31 cellular contexts compared by ENCODE assay signal in the genomic region with DNA sequence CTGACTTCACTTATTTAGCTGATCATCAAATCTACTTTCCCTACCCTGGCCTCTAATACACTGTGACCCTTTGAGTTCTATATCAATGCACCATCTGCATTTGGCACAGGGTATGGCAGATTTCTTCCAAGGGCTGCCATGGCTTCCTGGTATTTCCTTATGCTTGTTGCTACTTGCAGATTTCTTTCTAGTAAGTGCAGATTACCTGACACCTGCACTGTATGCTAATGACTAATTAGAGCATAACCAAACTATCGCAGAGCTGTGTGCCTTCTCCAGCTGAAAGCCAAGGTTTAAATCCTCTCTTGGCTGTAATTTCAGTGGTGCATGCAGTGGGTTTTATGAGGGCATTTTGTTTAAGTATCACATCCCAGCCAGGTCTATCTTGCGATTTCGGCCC.
"Had no signal": no experiment of that assay in that cellular context is flagged by ENCODE, and none has a peak within 500 bp of the region (broad histone marks: within the 10 kb centered on the region; RNA-seq: fewer than 3 reads in every experiment).

No MANE protein-coding gene starts in this region.

- H3K27ac Mint-ChIP-seq: activated B cell treated with CpG ODN at 0.5 μM for 24 hours; activated CD4-positive, alpha-beta memory T cell treated with anti-CD3 and anti-CD28 coated beads, Interleukin-2, amount 10 ng/mL, durations not matched to agents 7 days and 5 days; activated CD8-positive, alpha-beta memory T cell treated with anti-CD3 and anti-CD28 coated beads, Interleukin-2, amount 10 ng/mL, durations not matched to agents 7 days and 5 days; activated naive CD8-positive, alpha-beta T cell treated with anti-CD3 and anti-CD28 coated beads for 36 hours had no signal

- DNase-seq: activated B cell treated with CpG ODN at 0.5 μM for 24 hours; activated CD4-positive, alpha-beta memory T cell treated with anti-CD3 and anti-CD28 coated beads, Interleukin-2, amount 10 ng/mL, durations not matched to agents 7 days and 5 days; activated CD4-positive, alpha-beta T cell treated with anti-CD3 and anti-CD28 coated beads for 4 hours; activated CD4-positive, CD25-positive, alpha-beta regulatory T cell treated with anti-CD3 and anti-CD28 coated beads, Interleukin-2, amount 50 U/mL, for 72 hours; activated CD8-positive, alpha-beta memory T cell treated with anti-CD3 and anti-CD28 coated beads for 24 hours; activated CD8-positive, alpha-beta memory T cell treated with anti-CD3 and anti-CD28 coated beads, Interleukin-2, amount 10 ng/mL, durations not matched to agents 7 days and 5 days; activated CD8-positive, alpha-beta memory T cell treated with anti-CD3 and anti-CD28 coated beads, Interleukin-2, amount 50 U/mL, for 48 hours; activated effector memory CD4-positive, alpha-beta T cell treated with anti-CD3 and anti-CD28 coated beads, Interleukin-2, amount 50 U/mL, for 16 hours; activated naive CD4-positive, alpha-beta T cell; activated naive CD4-positive, alpha-beta T cell treated with anti-CD3 and anti-CD28 coated beads, Interleukin-2, amount 50 U/mL, for 16 hours; activated naive CD8-positive, alpha-beta T cell treated with anti-CD3 and anti-CD28 coated beads for 36 hours; activated T-cell treated with anti-CD3 and anti-CD28 coated beads, Interleukin-2, amount 50 U/mL, for 48 hours; amniotic stem cell; aorta; brain microvascular endothelial cell; NCI-H1105; NCI-H1417 treated with DMSO at 0.1 percent for 48 hours; NCI-H187 treated with DMSO at 0.1 percent for 48 hours; NCI-H2081; NCI-H510A; NCI-H526; NCI-H774; PC-9; Right ventricle myocardium superior; SW 1271; T-helper 1 cell; T-helper 2 cell; T-helper 9 cell had no signal

- H3K4me1 Mint-ChIP-seq: activated B cell treated with CpG ODN at 0.5 μM for 24 hours; activated CD4-positive, alpha-beta memory T cell treated with anti-CD3 and anti-CD28 coated beads, Interleukin-2, amount 10 ng/mL, durations not matched to agents 7 days and 5 days; activated CD8-positive, alpha-beta memory T cell treated with anti-CD3 and anti-CD28 coated beads, Interleukin-2, amount 10 ng/mL, durations not matched to agents 7 days and 5 days; activated naive CD8-positive, alpha-beta T cell treated with anti-CD3 and anti-CD28 coated beads for 36 hours had no signal

- H3K9me3 Mint-ChIP-seq: activated B cell treated with CpG ODN at 0.5 μM for 24 hours; activated CD4-positive, alpha-beta memory T cell treated with anti-CD3 and anti-CD28 coated beads, Interleukin-2, amount 10 ng/mL, durations not matched to agents 7 days and 5 days; activated naive CD8-positive, alpha-beta T cell treated with anti-CD3 and anti-CD28 coated beads for 36 hours had no signal

- H3K4me3 ChIP-seq: K562, PC-9 had no signal

- H3K27ac ChIP-seq: brain microvascular endothelial cell, PC-9, VCaP had no signal

- H3K36me3 Mint-ChIP-seq: activated CD8-positive, alpha-beta memory T cell treated with anti-CD3 and anti-CD28 coated beads, Interleukin-2, amount 10 ng/mL, durations not matched to agents 7 days and 5 days; activated naive CD8-positive, alpha-beta T cell treated with anti-CD3 and anti-CD28 coated beads for 36 hours had no signal

- ATAC-seq: activated CD8-positive, alpha-beta memory T cell treated with anti-CD3 and anti-CD28 coated beads, Interleukin-2, amount 10 ng/mL, durations not matched to agents 7 days and 5 days; K562 had no signal

- H2AFZ ChIP-seq: PC-9 had no signal

- H3K36me3 ChIP-seq: brain microvascular endothelial cell had no signal

- H3K27me3 ChIP-seq: brain microvascular endothelial cell had no signal

- H3K27me3 Mint-ChIP-seq: activated B cell treated with CpG ODN at 0.5 μM for 24 hours; activated CD4-positive, alpha-beta memory T cell treated with anti-CD3 and anti-CD28 coated beads, Interleukin-2, amount 10 ng/mL, durations not matched to agents 7 days and 5 days; activated CD8-positive, alpha-beta memory T cell treated with anti-CD3 and anti-CD28 coated beads, Interleukin-2, amount 10 ng/mL, durations not matched to agents 7 days and 5 days; activated naive CD8-positive, alpha-beta T cell treated with anti-CD3 and anti-CD28 coated beads for 36 hours had no signal

- H3K4me2 ChIP-seq: PC-9 had no signal

- FAIRE-seq: K562, RCC 7860 had no signal

- H3K4me3 Mint-ChIP-seq: activated B cell treated with CpG ODN at 0.5 μM for 24 hours; activated CD4-positive, alpha-beta memory T cell treated with anti-CD3 and anti-CD28 coated beads, Interleukin-2, amount 10 ng/mL, durations not matched to agents 7 days and 5 days; activated CD8-positive, alpha-beta memory T cell treated with anti-CD3 and anti-CD28 coated beads, Interleukin-2, amount 10 ng/mL, durations not matched to agents 7 days and 5 days; activated naive CD8-positive, alpha-beta T cell treated with anti-CD3 and anti-CD28 coated beads for 36 hours had no signal
